In genomic region chrX:38806875-38807601, GRCh38 we compare ENCODE assay signal across 8 cellular contexts. TPM values are rescaled to one million over a fixed set of nuclear protein-coding genes. Genes with fewer than 3 reads are reported as not detected.
DNase-seq lines count a peak whose midpoint lies in the region; ATAC-seq, FAIRE-seq and TF ChIP-seq lines count a peak whose summit lies in the region.

No MANE protein-coding gene starts in this region.

- H4K91ac ChIP-seq in H9 (ENCODE audit: insufficient read length, low read depth, low read length) (no peak overlapping the region), neuronal stem cell (ENCODE audit: low read depth, low read length, poor library complexity) (no peak overlapping the region)

- H3K9me3 Mint-ChIP-seq in H9: peaks cover 58 to 65% of the 10 kb centered on the region in 2 experiments
- no peaks in the 10 kb centered on the region for H3K9me3 Mint-ChIP-seq in astrocyte (ENCODE audit: unreplicated experiment)

- no peak overlapping the region for H3T11ph ChIP-seq in H9 (ENCODE audit: low read length)

- peaks cover 31 to 38% (median 32%) of the 10 kb centered on the region in 3 experiments for H3K36me3 Mint-ChIP-seq in H9 (ENCODE audit: insufficient read depth in 1 of 3, low read depth in 3 of 3)
- peaks cover 2% of the 10 kb centered on the region for H3K36me3 Mint-ChIP-seq in astrocyte (ENCODE audit: low read depth, unreplicated experiment)

- no peaks in the 10 kb centered on the region for H3K27me3 Mint-ChIP-seq in H9 (ENCODE audit: low read depth)
- no peaks in the 10 kb centered on the region for H3K27me3 Mint-ChIP-seq in astrocyte (ENCODE audit: low read depth, unreplicated experiment)

- peak overlapping the region; percentile 92 to 93 for H3K4me3 Mint-ChIP-seq in H9
- H3K4me3 Mint-ChIP-seq in astrocyte (ENCODE audit: unreplicated experiment): peak overlapping the region; percentile 95

- H2BK12ac ChIP-seq in H9 (ENCODE audit: insufficient read length, low read depth, low read length) (no peak overlapping the region), neuronal stem cell (ENCODE audit: low read length) (no peak overlapping the region)

- H3K14ac ChIP-seq in H9 (ENCODE audit: insufficient read depth, low read length) (no peak overlapping the region), neuronal stem cell (ENCODE audit: low read length) (no peak overlapping the region)

- no peak overlapping the region for H3K56ac ChIP-seq in H9 (ENCODE audit: insufficient read length, low read depth, low read length)

- H3K4me2 ChIP-seq in H9 (ENCODE audit: insufficient read depth, insufficient read length, low read length): peak overlapping the region; percentile 76
- H3K4me2 ChIP-seq in astrocyte (ENCODE audit: low read length): peak overlapping the region; percentile 86
- H3K4me2 ChIP-seq in neuronal stem cell (ENCODE audit: insufficient read depth, low read length, poor library complexity, severe bottlenecking): no peak overlapping the region

- H3K4me1 Mint-ChIP-seq in H9 (peaks cover 19 to 21% of the 10 kb centered on the region in 2 experiments), astrocyte (ENCODE audit: low read depth, unreplicated experiment) (peaks cover 29% of the 10 kb centered on the region)

- intact Hi-C loops in lower lobe of right lung (cut with DNase I): no loop called here

- H3K9me3 ChIP-seq in H9 (ENCODE audit: control insufficient read depth, low read depth, low read length) (no peaks in the 10 kb centered on the region), astrocyte (ENCODE audit: insufficient read depth, low read depth, low read length) (no peaks in the 10 kb centered on the region), lower lobe of right lung (no peaks in the 10 kb centered on the region), neuronal stem cell (replicated peaks in 1 of 2; ENCODE audit: control insufficient read depth in 2 of 2, insufficient read depth in 1 of 2, low read depth in 1 of 2, low read length in 2 of 2) (no peaks in the 10 kb centered on the region)

- H2BK120ac ChIP-seq in H9 (ENCODE audit: low read depth, low read length, poor library complexity, severe bottlenecking) (no peak overlapping the region), neuronal stem cell (ENCODE audit: low read depth, low read length) (no peak overlapping the region)

- peak overlapping the region; percentile 58 to 91 (median 84); a peak in 6 of 7 replicates for H3K27ac Mint-ChIP-seq in H9
- peak overlapping the region; percentile 78 for H3K27ac Mint-ChIP-seq in astrocyte (ENCODE audit: unreplicated experiment)

- H3K27me3 ChIP-seq in H9 (ENCODE audit: insufficient read depth, low read length) (no peaks in the 10 kb centered on the region), astrocyte (ENCODE audit: insufficient read depth, low read length) (no peaks in the 10 kb centered on the region), lower lobe of right lung (ENCODE audit: low read depth) (no peaks in the 10 kb centered on the region), neuronal stem cell (ENCODE audit: control insufficient read depth in 3 of 3, insufficient read depth in 3 of 3, low read depth in 1 of 3, low read length in 3 of 3) (no peaks in the 10 kb centered on the region)

- no peak overlapping the region for H2BK15ac ChIP-seq in H9 (ENCODE audit: low read depth, low read length)
- no peak overlapping the region for H2BK15ac ChIP-seq in neuronal stem cell (ENCODE audit: low read length)

- FAIRE-seq in astrocyte (lab: Jason Lieb, UNC) (peak; percentile 23), frontal cortex (lab: Jason Lieb, UNC) (no peak)

- ATAC-seq in lower lobe of right lung (no peak), GM21447 (IDR thresholded peaks at IDR 0.05; ENCODE audit: unreplicated experiment) (no peak)

- H3K79me2 ChIP-seq in H9 (ENCODE audit: insufficient read depth, low read length) (peaks cover 11% of the 10 kb centered on the region; the same call in 1 of the 2 replicates), astrocyte (ENCODE audit: insufficient read depth, low read length) (peaks cover 43% of the 10 kb centered on the region)

- no CpG with 5 or more reads among the region's 7 CpGs for WGBS in H9 (ENCODE audit: extremely low coverage, insufficient read length, low lambda C conversion rate)
- no CpG with 5 or more reads among the region's 7 CpGs for WGBS in neuronal stem cell (ENCODE audit: extremely low coverage in 2 of 2, insufficient read length in 2 of 2, insufficient replicate concordance in 1 of 2), 2 donors

- no peaks in the 10 kb centered on the region for H4K20me1 ChIP-seq in H9 (ENCODE audit: control insufficient read depth, insufficient read depth, insufficient read length)
- no peaks in the 10 kb centered on the region for H4K20me1 ChIP-seq in astrocyte (ENCODE audit: insufficient read depth, low read length)

- H3K4ac ChIP-seq in H9 (ENCODE audit: low read depth, low read length) (no peak overlapping the region), neuronal stem cell (ENCODE audit: low read length) (no peak overlapping the region)

- H3K79me1 ChIP-seq in H9 (ENCODE audit: insufficient read depth, low read depth, low read length, poor library complexity, severe bottlenecking) (no peaks in the 10 kb centered on the region), neuronal stem cell (ENCODE audit: low read depth, low read length) (peaks cover 8% of the 10 kb centered on the region)

- H2BK20ac ChIP-seq in H9 (ENCODE audit: low read depth, low read length, poor library complexity, severe bottlenecking): no peak overlapping the region

- no peak overlapping the region for H4K5ac ChIP-seq in H9 (ENCODE audit: insufficient read length, low read depth, low read length)

- H3K36me3 ChIP-seq in astrocyte (ENCODE audit: insufficient read depth, low read length) (no peaks in the 10 kb centered on the region), lower lobe of right lung (no peaks in the 10 kb centered on the region), neuronal stem cell (replicated peaks in 1 of 2; ENCODE audit: control insufficient read depth in 2 of 2, insufficient read depth in 2 of 2, low read length in 2 of 2) (peaks cover 0 to 13% of the 10 kb centered on the region in 2 donors)

- H3K4me3 ChIP-seq in astrocyte (ENCODE audit: insufficient read depth, low read depth, low read length): peak overlapping the region; percentile 11
- H3K4me3 ChIP-seq in lower lobe of right lung: peak overlapping the region; percentile 64
- H3K4me3 ChIP-seq in neuronal stem cell (ENCODE audit: low read length in 2 of 2): no peak overlapping the region

- peak overlapping the region; percentile 82 for H3K9ac ChIP-seq in H9 (ENCODE audit: extremely low read depth, insufficient read length, low read length)
- H3K9ac ChIP-seq in astrocyte (ENCODE audit: low read length): peak overlapping the region; percentile 87
- H3K9ac ChIP-seq in neuronal stem cell (ENCODE audit: low read depth, low read length, poor library complexity): no peak overlapping the region

- no peak overlapping the region for H2AK5ac ChIP-seq in H9 (ENCODE audit: insufficient read length, low read length)
- no peak overlapping the region for H2AK5ac ChIP-seq in neuronal stem cell (ENCODE audit: low read depth, low read length)

- DNase-seq in H9 (no peak), astrocyte (ENCODE audit: low read depth) (no peak), lower lobe of right lung (no peak), frontal cortex (ENCODE audit: low spot score in 2 of 2) (no peak), neuronal stem cell (ENCODE audit: low spot score) (no peak)
- DNase-seq in stimulated activated CD8-positive, alpha-beta memory T cell treated with anti-CD3 and anti-CD28 coated beads, Interleukin-4, amount 100 ng/mL, for 48 hours: no peak

- H4K8ac ChIP-seq in H9 (replicated peaks; ENCODE audit: insufficient read length, low read depth, low read length) (no peak overlapping the region), neuronal stem cell (ENCODE audit: low read depth, low read length) (no peak overlapping the region)

- H2AFZ ChIP-seq in H9 (ENCODE audit: low read length): no peak overlapping the region
- no peak overlapping the region for H2AFZ ChIP-seq in astrocyte (ENCODE audit: low read depth, low read length)
- no peak overlapping the region for H2AFZ ChIP-seq in neuronal stem cell (ENCODE audit: low read length)

- H3K27ac ChIP-seq in 22Rv1: peak overlapping the region; percentile 88
- peak overlapping the region; percentile 75 for H3K27ac ChIP-seq in H9 (ENCODE audit: insufficient read length, low read depth, low read length)
- no peak overlapping the region for H3K27ac ChIP-seq in astrocyte (ENCODE audit: low read depth, low read length)
- peak overlapping the region; percentile 91 for H3K27ac ChIP-seq in lower lobe of right lung
- H3K27ac ChIP-seq in neuronal stem cell (replicated peaks; ENCODE audit: low read length): no peak overlapping the region

- H3K4me1 ChIP-seq in H9 (ENCODE audit: insufficient read depth, low read length): peaks cover 4% of the 10 kb centered on the region
- H3K4me1 ChIP-seq in astrocyte (ENCODE audit: insufficient read depth, low read length): peaks cover 5% of the 10 kb centered on the region
- peaks cover 11% of the 10 kb centered on the region for H3K4me1 ChIP-seq in lower lobe of right lung
- H3K4me1 ChIP-seq in neuronal stem cell (ENCODE audit: control insufficient read depth in 2 of 2, insufficient read depth in 1 of 2, low read depth in 1 of 2, low read length in 2 of 2): no peaks in the 10 kb centered on the region

- H3K23ac ChIP-seq in H9 (ENCODE audit: insufficient read length, low read depth, low read length) (no peak overlapping the region), neuronal stem cell (ENCODE audit: low read depth, low read length, poor library complexity) (no peak overlapping the region)

- H3K23me2 ChIP-seq in H9 (ENCODE audit: insufficient read length, low read depth, low read length, poor library complexity, severe bottlenecking): peaks cover 9% of the 10 kb centered on the region

- H3K18ac ChIP-seq in H9 (ENCODE audit: insufficient read length, low read depth, low read length): no peak overlapping the region
- no peak overlapping the region for H3K18ac ChIP-seq in neuronal stem cell (ENCODE audit: low read length)

- H2BK5ac ChIP-seq in H9 (ENCODE audit: insufficient read length, low read length) (no peak overlapping the region), neuronal stem cell (ENCODE audit: low read length) (no peak overlapping the region)

- no peak for TF ChIP-seq CTCF in 22Rv1 (IDR thresholded peaks at IDR 0.05)
- no peak for TF ChIP-seq CTCF in H9 (conservative IDR thresholded peaks at IDR 0.05)
- no peak for TF ChIP-seq CTCF in astrocyte (IDR thresholded peaks at IDR 0.05; ENCODE audit: insufficient read depth, low read depth, low read length)
- no peak for TF ChIP-seq CTCF in lower lobe of right lung (IDR thresholded peaks at IDR 0.05)

RNA-seq across cellular contexts. Expression of gene MID1IP1, which starts 5.8 kb away (rescaled TPM):
- total RNA-seq in H9 (2021) (100 and 102 TPM in 2 replicates), astrocyte (40.4 and 46.0 TPM in 2 replicates), lower lobe of right lung (95.5 TPM), frontal cortex (22.4 TPM)
- polyA plus RNA-seq in neuronal stem cell (2013, experiment 1 of 2): 21.0 TPM
- polyA plus RNA-seq in neuronal stem cell (2013, experiment 2 of 2): 21.1 TPM

Comparison
In these comparisons a context has a peak if more than half of its experiments do, and no peak if none do; other contexts are left out.
1. H3K27ac ChIP-seq: peak in 22Rv1 (single experiment), H9 (single experiment) and lower lobe of right lung (single experiment); none in astrocyte (single experiment) and neuronal stem cell (single experiment).
2. H3K4me3 ChIP-seq: peak in astrocyte (single experiment) and lower lobe of right lung (single experiment); none in neuronal stem cell (0 of 2).